Comparison of ENCODE assay signal across 3 cellular contexts in the genomic region with DNA sequence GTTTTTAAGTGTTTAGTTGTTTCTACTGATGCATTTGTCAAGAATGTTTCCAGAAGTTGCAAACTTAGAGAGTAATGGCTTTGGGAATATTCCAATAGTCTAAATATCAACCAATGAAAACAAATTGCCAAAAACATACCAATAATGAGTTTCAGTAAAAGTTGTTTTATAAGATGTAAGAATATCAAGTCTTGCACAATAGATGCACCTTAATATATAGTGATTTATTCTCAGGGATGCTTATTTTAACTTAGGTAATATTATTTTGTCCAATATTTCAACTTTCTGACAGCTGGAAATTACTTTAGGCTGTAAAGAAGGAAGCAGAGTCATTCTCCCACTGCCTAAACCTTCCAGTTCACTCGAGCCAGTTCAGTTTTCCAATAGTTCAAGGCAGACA.
A peak's percentile ranks its signal among the peaks of the same experiment; 100 is the strongest.
TF ChIP-seq lines count a peak whose summit lies in the region.

No MANE protein-coding gene starts in this region.

TF ChIP-seq in HepG2, 621 proteins besides CTCF, POLR2A, EP300 and RAD21:
- TF ChIP-seq, protein P1, sequence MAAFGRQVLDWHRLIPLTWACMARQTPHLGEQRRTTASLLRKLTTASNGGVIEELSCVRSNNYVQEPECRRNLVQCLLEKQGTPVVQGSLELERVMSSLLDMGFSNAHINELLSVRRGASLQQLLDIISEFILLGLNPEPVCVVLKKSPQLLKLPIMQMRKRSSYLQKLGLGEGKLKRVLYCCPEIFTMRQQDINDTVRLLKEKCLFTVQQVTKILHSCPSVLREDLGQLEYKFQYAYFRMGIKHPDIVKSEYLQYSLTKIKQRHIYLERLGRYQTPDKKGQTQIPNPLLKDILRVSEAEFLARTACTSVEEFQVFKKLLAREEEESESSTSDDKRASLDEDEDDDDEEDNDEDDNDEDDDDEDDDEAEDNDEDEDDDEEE (CRISPR knock-in tag; IDR thresholded peaks at IDR 0.05): no peak
- no peak for TF ChIP-seq JUN (CRISPR knock-in tag; IDR thresholded peaks at IDR 0.05)
- TF ChIP-seq CEBPB (IDR thresholded peaks at IDR 0.05; ENCODE audit: borderline replicate concordance, low read depth, low read length): peak; percentile 37; the same call in 1 of the 2 replicates
TF ChIP-seq in HepG2: peak in this region for 1.

TF ChIP-seq in IMR-90, 13 proteins besides CTCF, POLR2A, EP300 and RAD21:
- TF ChIP-seq CHD1 (IDR thresholded peaks at IDR 0.05; ENCODE audit: low read depth, low read length) (no peak), RFX5 (IDR thresholded peaks at IDR 0.05; ENCODE audit: low read depth, low read length) (no peak), FOS (IDR thresholded peaks at IDR 0.05; ENCODE audit: low read depth, low read length) (no peak), CEBPB (IDR thresholded peaks at IDR 0.05; ENCODE audit: low read depth, low read length) (peak; percentile 43; the same call in 1 of the 2 replicates)

TF ChIP-seq in K562, 482 proteins besides CTCF, POLR2A, EP300 and RAD21:
- TF ChIP-seq U2AF2 (optimal IDR thresholded peaks at IDR 0.05; ENCODE audit: low read depth, low read length): no peak
- TF ChIP-seq, protein P2, sequence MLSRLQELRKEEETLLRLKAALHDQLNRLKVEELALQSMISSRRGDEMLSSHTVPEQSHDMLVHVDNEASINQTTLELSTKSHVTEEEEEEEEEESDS (CRISPR knock-in tag; IDR thresholded peaks at IDR 0.05): no peak
- TF ChIP-seq, protein P3, sequence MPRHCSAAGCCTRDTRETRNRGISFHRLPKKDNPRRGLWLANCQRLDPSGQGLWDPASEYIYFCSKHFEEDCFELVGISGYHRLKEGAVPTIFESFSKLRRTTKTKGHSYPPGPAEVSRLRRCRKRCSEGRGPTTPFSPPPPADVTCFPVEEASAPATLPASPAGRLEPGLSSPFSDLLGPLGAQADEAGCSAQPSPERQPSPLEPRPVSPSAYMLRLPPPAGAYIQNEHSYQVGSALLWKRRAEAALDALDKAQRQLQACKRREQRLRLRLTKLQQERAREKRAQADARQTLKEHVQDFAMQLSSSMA (CRISPR knock-in tag; IDR thresholded peaks at IDR 0.05): no peak
- no peak for TF ChIP-seq CEBPG (CRISPR knock-in tag; IDR thresholded peaks at IDR 0.05)
- peak; percentile 35 to 70; a peak in 2 of 4 replicates for TF ChIP-seq CEBPG (tag; conservative IDR thresholded peaks at IDR 0.05 in 1 of 2, IDR thresholded peaks at IDR 0.05 in 1 of 2)
- TF ChIP-seq CEBPB (tag; IDR thresholded peaks at IDR 0.05): peak; percentile 70
